ENCODE assay signal across 1 cellular context in the genomic region with DNA sequence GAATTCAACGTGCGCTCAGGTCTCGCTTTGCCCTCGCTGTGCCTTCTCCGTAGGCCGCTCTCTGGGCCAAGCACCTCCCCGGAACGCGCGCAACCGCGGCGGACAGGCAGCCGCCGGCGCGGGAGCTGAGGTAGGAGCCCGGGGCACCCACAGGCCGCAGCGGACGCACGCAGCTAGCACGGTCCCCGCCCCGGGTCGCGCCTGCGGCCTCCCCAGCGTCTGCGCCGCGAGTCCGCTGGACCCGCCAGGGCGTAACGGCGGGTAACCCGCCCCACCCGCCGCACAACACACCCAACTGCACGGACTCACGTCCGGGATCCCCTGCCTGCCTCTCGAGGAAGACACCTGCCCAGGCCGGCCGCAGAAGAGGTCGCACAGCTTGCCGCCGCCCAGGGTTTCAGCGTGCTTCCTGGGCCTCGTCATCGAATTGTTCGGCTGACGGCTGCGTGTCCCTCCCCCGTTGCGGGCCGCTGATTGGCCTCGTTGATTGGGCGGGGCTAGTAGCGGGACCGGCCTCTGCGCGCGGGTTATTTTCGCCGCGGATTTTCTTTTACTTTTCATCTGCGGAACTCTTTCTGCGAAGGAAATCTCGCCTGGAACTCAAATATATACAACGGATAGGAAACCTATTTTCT.
A peak's percentile ranks its signal among the peaks of the same experiment; 100 is the strongest.
TF ChIP-seq lines count a peak whose summit lies in the region.

A gene with protein sequence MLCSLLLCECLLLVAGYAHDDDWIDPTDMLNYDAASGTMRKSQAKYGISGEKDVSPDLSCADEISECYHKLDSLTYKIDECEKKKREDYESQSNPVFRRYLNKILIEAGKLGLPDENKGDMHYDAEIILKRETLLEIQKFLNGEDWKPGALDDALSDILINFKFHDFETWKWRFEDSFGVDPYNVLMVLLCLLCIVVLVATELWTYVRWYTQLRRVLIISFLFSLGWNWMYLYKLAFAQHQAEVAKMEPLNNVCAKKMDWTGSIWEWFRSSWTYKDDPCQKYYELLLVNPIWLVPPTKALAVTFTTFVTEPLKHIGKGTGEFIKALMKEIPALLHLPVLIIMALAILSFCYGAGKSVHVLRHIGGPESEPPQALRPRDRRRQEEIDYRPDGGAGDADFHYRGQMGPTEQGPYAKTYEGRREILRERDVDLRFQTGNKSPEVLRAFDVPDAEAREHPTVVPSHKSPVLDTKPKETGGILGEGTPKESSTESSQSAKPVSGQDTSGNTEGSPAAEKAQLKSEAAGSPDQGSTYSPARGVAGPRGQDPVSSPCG (minus strand): TSS at position 433 of the 635 bp plus-strand sequence. CDS start 13,047 bp downstream, outside the sequence.

TF ChIP-seq in K562, 482 proteins besides CTCF, POLR2A, EP300 and RAD21 (continued from another document and continues in another):
- TF ChIP-seq, protein P1, sequence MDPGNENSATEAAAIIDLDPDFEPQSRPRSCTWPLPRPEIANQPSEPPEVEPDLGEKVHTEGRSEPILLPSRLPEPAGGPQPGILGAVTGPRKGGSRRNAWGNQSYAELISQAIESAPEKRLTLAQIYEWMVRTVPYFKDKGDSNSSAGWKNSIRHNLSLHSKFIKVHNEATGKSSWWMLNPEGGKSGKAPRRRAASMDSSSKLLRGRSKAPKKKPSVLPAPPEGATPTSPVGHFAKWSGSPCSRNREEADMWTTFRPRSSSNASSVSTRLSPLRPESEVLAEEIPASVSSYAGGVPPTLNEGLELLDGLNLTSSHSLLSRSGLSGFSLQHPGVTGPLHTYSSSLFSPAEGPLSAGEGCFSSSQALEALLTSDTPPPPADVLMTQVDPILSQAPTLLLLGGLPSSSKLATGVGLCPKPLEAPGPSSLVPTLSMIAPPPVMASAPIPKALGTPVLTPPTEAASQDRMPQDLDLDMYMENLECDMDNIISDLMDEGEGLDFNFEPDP (CRISPR knock-in tag; IDR thresholded peaks at IDR 0.05): no peak
- 0 out of 2 replicates have a peak, but pooled peaks have one; percentile 31 for TF ChIP-seq PHF21A (IDR thresholded peaks at IDR 0.05; ENCODE audit: borderline replicate concordance, low read depth)
- TF ChIP-seq NBN (IDR thresholded peaks at IDR 0.05; ENCODE audit: low read depth): 0 out of 2 replicates have a peak, but pooled peaks have one; percentile 11
- peak; percentile 99 for TF ChIP-seq PHF8 (IDR thresholded peaks at IDR 0.05; ENCODE audit: borderline replicate concordance, low read length)
- no peak for TF ChIP-seq ZNF41 (CRISPR knock-in tag; conservative IDR thresholded peaks at IDR 0.05)
- peak; percentile 39; the same call in 1 of the 2 replicates for TF ChIP-seq LCOR (CRISPR knock-in tag; IDR thresholded peaks at IDR 0.05)
- TF ChIP-seq SIN3B (IDR thresholded peaks at IDR 0.05; ENCODE audit: low read depth): peak; percentile 52; the same call in 1 of the 2 replicates
- TF ChIP-seq, protein P2, sequence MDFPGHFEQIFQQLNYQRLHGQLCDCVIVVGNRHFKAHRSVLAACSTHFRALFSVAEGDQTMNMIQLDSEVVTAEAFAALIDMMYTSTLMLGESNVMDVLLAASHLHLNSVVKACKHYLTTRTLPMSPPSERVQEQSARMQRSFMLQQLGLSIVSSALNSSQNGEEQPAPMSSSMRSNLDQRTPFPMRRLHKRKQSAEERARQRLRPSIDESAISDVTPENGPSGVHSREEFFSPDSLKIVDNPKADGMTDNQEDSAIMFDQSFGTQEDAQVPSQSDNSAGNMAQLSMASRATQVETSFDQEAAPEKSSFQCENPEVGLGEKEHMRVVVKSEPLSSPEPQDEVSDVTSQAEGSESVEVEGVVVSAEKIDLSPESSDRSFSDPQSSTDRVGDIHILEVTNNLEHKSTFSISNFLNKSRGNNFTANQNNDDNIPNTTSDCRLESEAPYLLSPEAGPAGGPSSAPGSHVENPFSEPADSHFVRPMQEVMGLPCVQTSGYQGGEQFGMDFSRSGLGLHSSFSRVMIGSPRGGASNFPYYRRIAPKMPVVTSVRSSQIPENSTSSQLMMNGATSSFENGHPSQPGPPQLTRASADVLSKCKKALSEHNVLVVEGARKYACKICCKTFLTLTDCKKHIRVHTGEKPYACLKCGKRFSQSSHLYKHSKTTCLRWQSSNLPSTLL (IDR thresholded peaks at IDR 0.05): no peak
- no peak for TF ChIP-seq HMG20B (CRISPR knock-in tag; IDR thresholded peaks at IDR 0.05)
- TF ChIP-seq, protein P3, sequence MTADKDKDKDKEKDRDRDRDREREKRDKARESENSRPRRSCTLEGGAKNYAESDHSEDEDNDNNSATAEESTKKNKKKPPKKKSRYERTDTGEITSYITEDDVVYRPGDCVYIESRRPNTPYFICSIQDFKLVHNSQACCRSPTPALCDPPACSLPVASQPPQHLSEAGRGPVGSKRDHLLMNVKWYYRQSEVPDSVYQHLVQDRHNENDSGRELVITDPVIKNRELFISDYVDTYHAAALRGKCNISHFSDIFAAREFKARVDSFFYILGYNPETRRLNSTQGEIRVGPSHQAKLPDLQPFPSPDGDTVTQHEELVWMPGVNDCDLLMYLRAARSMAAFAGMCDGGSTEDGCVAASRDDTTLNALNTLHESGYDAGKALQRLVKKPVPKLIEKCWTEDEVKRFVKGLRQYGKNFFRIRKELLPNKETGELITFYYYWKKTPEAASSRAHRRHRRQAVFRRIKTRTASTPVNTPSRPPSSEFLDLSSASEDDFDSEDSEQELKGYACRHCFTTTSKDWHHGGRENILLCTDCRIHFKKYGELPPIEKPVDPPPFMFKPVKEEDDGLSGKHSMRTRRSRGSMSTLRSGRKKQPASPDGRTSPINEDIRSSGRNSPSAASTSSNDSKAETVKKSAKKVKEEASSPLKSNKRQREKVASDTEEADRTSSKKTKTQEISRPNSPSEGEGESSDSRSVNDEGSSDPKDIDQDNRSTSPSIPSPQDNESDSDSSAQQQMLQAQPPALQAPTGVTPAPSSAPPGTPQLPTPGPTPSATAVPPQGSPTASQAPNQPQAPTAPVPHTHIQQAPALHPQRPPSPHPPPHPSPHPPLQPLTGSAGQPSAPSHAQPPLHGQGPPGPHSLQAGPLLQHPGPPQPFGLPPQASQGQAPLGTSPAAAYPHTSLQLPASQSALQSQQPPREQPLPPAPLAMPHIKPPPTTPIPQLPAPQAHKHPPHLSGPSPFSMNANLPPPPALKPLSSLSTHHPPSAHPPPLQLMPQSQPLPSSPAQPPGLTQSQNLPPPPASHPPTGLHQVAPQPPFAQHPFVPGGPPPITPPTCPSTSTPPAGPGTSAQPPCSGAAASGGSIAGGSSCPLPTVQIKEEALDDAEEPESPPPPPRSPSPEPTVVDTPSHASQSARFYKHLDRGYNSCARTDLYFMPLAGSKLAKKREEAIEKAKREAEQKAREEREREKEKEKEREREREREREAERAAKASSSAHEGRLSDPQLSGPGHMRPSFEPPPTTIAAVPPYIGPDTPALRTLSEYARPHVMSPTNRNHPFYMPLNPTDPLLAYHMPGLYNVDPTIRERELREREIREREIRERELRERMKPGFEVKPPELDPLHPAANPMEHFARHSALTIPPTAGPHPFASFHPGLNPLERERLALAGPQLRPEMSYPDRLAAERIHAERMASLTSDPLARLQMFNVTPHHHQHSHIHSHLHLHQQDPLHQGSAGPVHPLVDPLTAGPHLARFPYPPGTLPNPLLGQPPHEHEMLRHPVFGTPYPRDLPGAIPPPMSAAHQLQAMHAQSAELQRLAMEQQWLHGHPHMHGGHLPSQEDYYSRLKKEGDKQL (CRISPR knock-in tag; IDR thresholded peaks at IDR 0.05; ENCODE audit: borderline replicate concordance): peak; percentile 64; the same call in 1 of the 2 replicates
- no peak for TF ChIP-seq ZC3H11A (IDR thresholded peaks at IDR 0.05; ENCODE audit: low read depth, low read length)
- TF ChIP-seq ZNF408 (CRISPR knock-in tag; IDR thresholded peaks at IDR 0.05; ENCODE audit: low read depth): no peak
- TF ChIP-seq HNRNPL (IDR thresholded peaks at IDR 0.05; ENCODE audit: low read depth, low read length): peak; percentile 66
- TF ChIP-seq TEAD4 (IDR thresholded peaks at IDR 0.05; ENCODE audit: low read length): peak; percentile 49; the same call in 1 of the 2 replicates
- no peak for TF ChIP-seq TEAD4 (CRISPR knock-in tag; IDR thresholded peaks at IDR 0.05; ENCODE audit: borderline replicate concordance)
- TF ChIP-seq GTF2E2 (tag; IDR thresholded peaks at IDR 0.05): peak; percentile 94
- TF ChIP-seq SMAD1 (IDR thresholded peaks at IDR 0.05; ENCODE audit: low read depth, low read length, partially characterized antibody): peak; percentile 79
- TF ChIP-seq JUND (IDR thresholded peaks at IDR 0.05; ENCODE audit: borderline replicate concordance, low read depth, low read length): peak; percentile 81
- peak; percentile 57; the same call in 1 of the 3 replicates for TF ChIP-seq JUND (tag; IDR thresholded peaks at IDR 0.05; ENCODE audit: borderline replicate concordance, low read depth, low read length)
- TF ChIP-seq KAT7 (CRISPR knock-in tag; IDR thresholded peaks at IDR 0.05; ENCODE audit: borderline replicate concordance): peak; percentile 99
- TF ChIP-seq, protein P4, sequence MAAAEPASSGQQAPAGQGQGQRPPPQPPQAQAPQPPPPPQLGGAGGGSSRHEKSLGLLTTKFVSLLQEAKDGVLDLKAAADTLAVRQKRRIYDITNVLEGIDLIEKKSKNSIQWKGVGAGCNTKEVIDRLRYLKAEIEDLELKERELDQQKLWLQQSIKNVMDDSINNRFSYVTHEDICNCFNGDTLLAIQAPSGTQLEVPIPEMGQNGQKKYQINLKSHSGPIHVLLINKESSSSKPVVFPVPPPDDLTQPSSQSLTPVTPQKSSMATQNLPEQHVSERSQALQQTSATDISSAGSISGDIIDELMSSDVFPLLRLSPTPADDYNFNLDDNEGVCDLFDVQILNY (CRISPR knock-in tag; IDR thresholded peaks at IDR 0.05): peak; percentile 90
- no peak for TF ChIP-seq ZNF507 (tag; conservative IDR thresholded peaks at IDR 0.05)
- no peak for TF ChIP-seq ZBTB8A (IDR thresholded peaks at IDR 0.05; ENCODE audit: partially characterized antibody)
- peak; percentile 81; the same call in 1 of the 2 replicates for TF ChIP-seq TGIF2 (CRISPR knock-in tag; IDR thresholded peaks at IDR 0.05)
- TF ChIP-seq, protein P5, sequence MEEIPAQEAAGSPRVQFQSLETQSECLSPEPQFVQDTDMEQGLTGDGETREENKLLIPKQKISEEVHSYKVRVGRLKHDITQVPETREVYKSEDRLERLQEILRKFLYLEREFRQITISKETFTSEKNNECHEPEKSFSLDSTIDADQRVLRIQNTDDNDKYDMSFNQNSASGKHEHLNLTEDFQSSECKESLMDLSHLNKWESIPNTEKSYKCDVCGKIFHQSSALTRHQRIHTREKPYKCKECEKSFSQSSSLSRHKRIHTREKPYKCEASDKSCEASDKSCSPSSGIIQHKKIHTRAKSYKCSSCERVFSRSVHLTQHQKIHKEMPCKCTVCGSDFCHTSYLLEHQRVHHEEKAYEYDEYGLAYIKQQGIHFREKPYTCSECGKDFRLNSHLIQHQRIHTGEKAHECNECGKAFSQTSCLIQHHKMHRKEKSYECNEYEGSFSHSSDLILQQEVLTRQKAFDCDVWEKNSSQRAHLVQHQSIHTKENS (CRISPR knock-in tag; IDR thresholded peaks at IDR 0.05): no peak
- TF ChIP-seq ZNF589 (CRISPR knock-in tag; IDR thresholded peaks at IDR 0.05; ENCODE audit: low read depth): peak; percentile 65; the same call in 1 of the 2 replicates
- TF ChIP-seq, protein P6, sequence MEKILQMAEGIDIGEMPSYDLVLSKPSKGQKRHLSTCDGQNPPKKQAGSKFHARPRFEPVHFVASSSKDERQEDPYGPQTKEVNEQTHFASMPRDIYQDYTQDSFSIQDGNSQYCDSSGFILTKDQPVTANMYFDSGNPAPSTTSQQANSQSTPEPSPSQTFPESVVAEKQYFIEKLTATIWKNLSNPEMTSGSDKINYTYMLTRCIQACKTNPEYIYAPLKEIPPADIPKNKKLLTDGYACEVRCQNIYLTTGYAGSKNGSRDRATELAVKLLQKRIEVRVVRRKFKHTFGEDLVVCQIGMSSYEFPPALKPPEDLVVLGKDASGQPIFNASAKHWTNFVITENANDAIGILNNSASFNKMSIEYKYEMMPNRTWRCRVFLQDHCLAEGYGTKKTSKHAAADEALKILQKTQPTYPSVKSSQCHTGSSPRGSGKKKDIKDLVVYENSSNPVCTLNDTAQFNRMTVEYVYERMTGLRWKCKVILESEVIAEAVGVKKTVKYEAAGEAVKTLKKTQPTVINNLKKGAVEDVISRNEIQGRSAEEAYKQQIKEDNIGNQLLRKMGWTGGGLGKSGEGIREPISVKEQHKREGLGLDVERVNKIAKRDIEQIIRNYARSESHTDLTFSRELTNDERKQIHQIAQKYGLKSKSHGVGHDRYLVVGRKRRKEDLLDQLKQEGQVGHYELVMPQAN (IDR thresholded peaks at IDR 0.05; ENCODE audit: borderline replicate concordance): peak; percentile 61; the same call in 1 of the 2 replicates
- peak; percentile 15 for TF ChIP-seq NFYB (IDR thresholded peaks at IDR 0.05; ENCODE audit: extremely low read depth, insufficient read length)
- TF ChIP-seq ZNF232 (CRISPR knock-in tag; IDR thresholded peaks at IDR 0.05): peak; percentile 90; the same call in 1 of the 2 replicates
- TF ChIP-seq, protein P7, sequence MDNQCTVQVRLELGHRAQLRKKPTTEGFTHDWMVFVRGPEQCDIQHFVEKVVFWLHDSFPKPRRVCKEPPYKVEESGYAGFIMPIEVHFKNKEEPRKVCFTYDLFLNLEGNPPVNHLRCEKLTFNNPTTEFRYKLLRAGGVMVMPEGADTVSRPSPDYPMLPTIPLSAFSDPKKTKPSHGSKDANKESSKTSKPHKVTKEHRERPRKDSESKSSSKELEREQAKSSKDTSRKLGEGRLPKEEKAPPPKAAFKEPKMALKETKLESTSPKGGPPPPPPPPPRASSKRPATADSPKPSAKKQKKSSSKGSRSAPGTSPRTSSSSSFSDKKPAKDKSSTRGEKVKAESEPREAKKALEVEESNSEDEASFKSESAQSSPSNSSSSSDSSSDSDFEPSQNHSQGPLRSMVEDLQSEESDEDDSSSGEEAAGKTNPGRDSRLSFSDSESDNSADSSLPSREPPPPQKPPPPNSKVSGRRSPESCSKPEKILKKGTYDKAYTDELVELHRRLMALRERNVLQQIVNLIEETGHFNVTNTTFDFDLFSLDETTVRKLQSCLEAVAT (IDR thresholded peaks at IDR 0.05): peak in 1 of 2 experiments; percentile 66; a peak in 2 of 4 replicates
- no peak for TF ChIP-seq MXI1 (IDR thresholded peaks at IDR 0.05; ENCODE audit: low read depth, low read length)
